Comparison of ENCODE assay signal across 10 cellular contexts in the genomic region with DNA sequence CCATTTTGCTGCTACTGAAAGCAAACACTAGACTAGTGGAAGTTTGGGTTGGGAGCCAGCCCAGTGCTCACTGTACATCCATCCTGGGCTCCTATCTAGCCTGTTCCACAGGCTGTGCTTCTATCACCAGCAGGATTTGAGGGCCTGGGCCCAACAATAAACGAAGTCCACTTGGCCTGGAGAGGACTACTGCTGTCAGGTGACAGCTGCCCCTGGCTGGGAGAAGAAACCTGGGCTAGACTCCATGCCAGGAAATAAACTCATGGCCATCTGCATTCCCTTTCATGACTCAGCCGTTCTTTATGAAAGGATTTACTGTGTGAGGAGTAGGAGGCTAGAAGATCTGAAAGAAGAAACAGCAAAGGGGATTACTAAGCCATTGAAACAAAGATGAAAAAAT. TPM values are rescaled to one million over a fixed set of nuclear protein-coding genes. Genes with fewer than 3 reads are reported as not detected.
DNase-seq lines count a peak whose midpoint lies in the region; ATAC-seq and TF ChIP-seq lines count a peak whose summit lies in the region.
"Had no signal": no experiment of that assay in that cellular context is flagged by ENCODE, and none has a peak within 500 bp of the region (broad histone marks: within the 10 kb centered on the region; RNA-seq: fewer than 3 reads in every experiment).

No MANE protein-coding gene starts in this region.

- peak; percentile 26 for DNase-seq in 8988T
- peak; percentile 52 for DNase-seq in HT-29 (ENCODE audit: low spot score)
- DNase-seq in iPS-NIHi7 (ENCODE audit: extremely low spot score): peak; percentile 35
- DNase-seq in NOMO-1 treated with DMSO at 0.1 percent for 48 hours (lab: John Stamatoyannopoulos, UW; ENCODE audit: unreplicated experiment): no peak
- DNase-seq in COR-L47 (lab: John Stamatoyannopoulos, UW): no peak
- DNase-seq: CD4-positive, CD25-positive, alpha-beta regulatory T cell; T-helper 9 cell had no signal

- ATAC-seq in HG02642 (IDR thresholded peaks at IDR 0.05; ENCODE audit: poor library complexity, unreplicated experiment) (no peak), GM21367 (IDR thresholded peaks at IDR 0.05; ENCODE audit: unreplicated experiment) (no peak)

- peaks cover 0 to 5% (median 3%) of the 10 kb centered on the region in 5 experiments for H3K9me3 Mint-ChIP-seq in brain

- TF ChIP-seq CTCF in brain (conservative IDR thresholded peaks at IDR 0.05): no peak

- peaks cover 4% of the 10 kb centered on the region for H3K36me3 Mint-ChIP-seq in brain
- H3K36me3 Mint-ChIP-seq: CD4-positive, CD25-positive, alpha-beta regulatory T cell had no signal

- no peaks in the 10 kb centered on the region for H3K27me3 Mint-ChIP-seq in brain

- peak overlapping the region in 4 of 5 experiments; percentile 3 to 49 (median 27) for H3K4me3 Mint-ChIP-seq in brain
- H3K4me3 Mint-ChIP-seq: CD4-positive, CD25-positive, alpha-beta regulatory T cell had no signal

- peak overlapping the region; percentile 70 to 99 (median 94) for H3K27ac Mint-ChIP-seq in brain
- H3K27ac Mint-ChIP-seq: CD4-positive, CD25-positive, alpha-beta regulatory T cell had no signal

- H3K4me1 Mint-ChIP-seq in brain: peaks cover 36% of the 10 kb centered on the region
- H3K4me1 Mint-ChIP-seq: CD4-positive, CD25-positive, alpha-beta regulatory T cell had no signal

RNA-seq across cellular contexts. Expression of a gene that starts 35.5 kb away (rescaled TPM):
- not detected in 2 replicates for total RNA-seq in HT-29 (2014; rRNA removed; shearing (Covaris generic))
- 15.2 TPM for polyA plus RNA-seq in brain (ENCODE audit: insufficient read depth, low read depth, low replicate concordance)

RNA-seq across cellular contexts. Expression of a gene that starts 49.5 kb away (rescaled TPM):
- total RNA-seq in HT-29 (2014; rRNA removed; shearing (Covaris generic)): 32.3 and 33.4 TPM in 2 replicates
- 30.2 TPM for polyA plus RNA-seq in brain (ENCODE audit: insufficient read depth, low read depth, low replicate concordance)

Comparison
In these comparisons a context has a peak if more than half of its experiments do, and no peak if none do; other contexts are left out.
1. DNase-seq: peak in 8988T (single experiment), HT-29 (single experiment) and iPS-NIHi7 (single experiment); none in NOMO-1 treated with DMSO at 0.1 percent for 48 hours (single experiment) and COR-L47 (single experiment).